In the genomic region with DNA sequence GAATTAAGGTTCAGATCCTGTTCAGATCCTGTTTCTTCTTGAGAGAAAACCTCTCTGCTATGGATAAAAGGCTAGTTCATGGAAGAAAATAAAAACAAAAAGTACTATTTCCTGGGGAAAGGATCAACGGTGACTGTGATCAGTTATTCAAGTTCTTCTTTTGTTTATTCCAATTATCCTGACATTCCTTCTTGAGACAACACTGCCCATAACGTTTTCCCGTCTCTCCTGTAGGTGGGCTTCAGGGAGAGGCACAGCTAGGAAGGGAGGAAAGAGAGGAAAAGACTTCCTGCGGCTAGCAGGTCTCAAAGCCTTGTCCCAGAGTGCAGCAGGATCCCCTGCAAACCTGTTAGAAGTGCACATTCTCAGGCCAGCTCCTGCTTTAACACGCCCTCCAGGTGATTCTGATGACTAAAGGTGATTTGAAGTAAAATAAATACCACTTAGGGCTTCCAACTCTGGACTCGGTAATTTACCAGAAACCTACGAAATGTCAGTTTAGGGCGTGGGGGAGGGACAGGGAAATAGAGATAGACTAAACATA, we compare ENCODE assay signal across 18 cellular contexts. TPM values are rescaled to one million over a fixed set of nuclear protein-coding genes. Genes with fewer than 3 reads are reported as not detected.
A peak's percentile ranks its signal among the peaks of the same experiment; 100 is the strongest.
DNase-seq lines count a peak whose midpoint lies in the region; ATAC-seq and TF ChIP-seq lines count a peak whose summit lies in the region.
"Had no signal": no experiment of that assay in that cellular context is flagged by ENCODE, and none has a peak within 500 bp of the region (broad histone marks: within the 10 kb centered on the region; RNA-seq: fewer than 3 reads in every experiment).

No MANE protein-coding gene starts in this region.

- BruUV-seq in Calu3 (replicated peaks; lab: Mats Ljungman, UMichigan), result TSS peak; percentile 49

- intact Hi-C loops in Calu3 (cut with micrococcal nuclease; ENCODE audit: unreplicated experiment) (loop anchor here (1.0 kb wide), 1 partner anchor 52 kb away; no protein-coding TSS in a partner anchor), ovary (cut with DNase I) (no loop called here)

- TF ChIP-seq CTCF in Calu3 (IDR thresholded peaks at IDR 0.05; ENCODE audit: unreplicated experiment) (no peak), Peyer's patch (IDR thresholded peaks at IDR 0.05) (no peak), ovary (IDR thresholded peaks at IDR 0.05) (no peak)

- H3K27me3 ChIP-seq in Peyer's patch (no peaks in the 10 kb centered on the region), esophagus (ENCODE audit: control insufficient read depth in 1 of 2, insufficient read depth in 2 of 2, low read length in 2 of 2) (no peaks in the 10 kb centered on the region), ovary (no peaks in the 10 kb centered on the region)
- H3K27me3 ChIP-seq: BLaER1 had no signal

- H3K4me1 Mint-ChIP-seq in Calu3 (ENCODE audit: low read depth, unreplicated experiment), result peaks cover 30% of the 10 kb centered on the region

- H3K9me3 ChIP-seq in Peyer's patch (no peaks in the 10 kb centered on the region), esophagus (ENCODE audit: control insufficient read depth in 2 of 2, insufficient read depth in 1 of 2, low read depth in 1 of 2, low read length in 1 of 2) (no peaks in the 10 kb centered on the region), ovary (no peaks in the 10 kb centered on the region)
- H3K9me3 ChIP-seq: lower lobe of right lung had no signal

- peak overlapping the region; percentile 98 for H3K27ac Mint-ChIP-seq in Calu3 (ENCODE audit: unreplicated experiment)
- H3K27ac Mint-ChIP-seq: H9 had no signal

- H3K36me3 Mint-ChIP-seq in Calu3 (ENCODE audit: insufficient read depth, unreplicated experiment), result peaks cover 16% of the 10 kb centered on the region
- H3K36me3 Mint-ChIP-seq: stimulated activated naive B cell treated with anti-CD40 and anti-IgM and Interleukin-4, amounts not matched to agents 10 μg/mL and 1 μg/mL and 100 μg/mL, for 72 hours had no signal

- TF ChIP-seq POLR2A in Peyer's patch (IDR thresholded peaks at IDR 0.05) (no peak), ovary (IDR thresholded peaks at IDR 0.05) (no peak)

- H3K36me3 ChIP-seq in Peyer's patch (no peaks in the 10 kb centered on the region), esophagus (ENCODE audit: control insufficient read depth in 2 of 2, insufficient read depth in 2 of 2, low read length in 1 of 2) (no peaks in the 10 kb centered on the region), ovary (no peaks in the 10 kb centered on the region)
- H3K36me3 ChIP-seq: BLaER1, lower lobe of right lung had no signal

- TF ChIP-seq EP300 in ovary (IDR thresholded peaks at IDR 0.05), result no peak

- H3K9me3 Mint-ChIP-seq in Calu3 (ENCODE audit: low read depth, unreplicated experiment), result no peaks in the 10 kb centered on the region
- H3K9me3 Mint-ChIP-seq: stimulated activated naive B cell treated with anti-CD40 and anti-IgM and Interleukin-4, amounts not matched to agents 10 μg/mL and 1 μg/mL and 100 μg/mL, for 72 hours had no signal

- no peak for ATAC-seq in HG03097 (IDR thresholded peaks at IDR 0.05; ENCODE audit: low FRiP score, unreplicated experiment)
- ATAC-seq: stimulated activated naive B cell treated with anti-CD40 and anti-IgM and Interleukin-4, amounts not matched to agents 10 μg/mL and 1 μg/mL and 100 μg/mL, for 72 hours had no signal

- H3K4me1 ChIP-seq in Peyer's patch (peaks cover 0 to 19% (median 6%) of the 10 kb centered on the region in 4 donors), esophagus (ENCODE audit: control insufficient read depth in 2 of 2, insufficient read depth in 2 of 2, low read length in 1 of 2) (peaks cover 0 to 14% of the 10 kb centered on the region in 2 donors), ovary (ENCODE audit: insufficient read depth) (peaks cover 10% of the 10 kb centered on the region)
- H3K4me1 ChIP-seq: BLaER1 had no signal

- WGBS in esophagus, 2 donors, result 42 to 45% methylated on average over 8 of the region's 8 CpGs
- 27 to 44% (median 29%) methylated on average over 8 of the region's 8 CpGs for WGBS in ovary, 3 donors

- H3K4me3 Mint-ChIP-seq in Calu3 (ENCODE audit: low read depth, unreplicated experiment), result peak overlapping the region; percentile 60
- H3K4me3 Mint-ChIP-seq: H9; stimulated activated naive B cell treated with anti-CD40 and anti-IgM and Interleukin-4, amounts not matched to agents 10 μg/mL and 1 μg/mL and 100 μg/mL, for 72 hours had no signal

- H3K4me3 ChIP-seq in Peyer's patch, result no peak overlapping the region
- H3K4me3 ChIP-seq in esophagus (ENCODE audit: low read depth in 1 of 2, low read length in 2 of 2), result no peak overlapping the region
- H3K4me3 ChIP-seq in ovary, result no peak overlapping the region
- H3K4me3 ChIP-seq: BLaER1, lower lobe of right lung had no signal

- H3K27ac ChIP-seq in Peyer's patch, result peak overlapping the region in 3 of 4 donors; percentile 73 to 91 (median 84)
- peak overlapping the region; percentile 73 to 87 for H3K27ac ChIP-seq in esophagus (ENCODE audit: low read depth in 2 of 2, low read length in 1 of 2)
- H3K27ac ChIP-seq in ovary, result peak overlapping the region; percentile 33 to 62
- H3K27ac ChIP-seq: BLaER1, lower lobe of right lung had no signal

- DNase-seq in Calu3 (no peak), Peyer's patch (no peak), ovary (peak in 1 of 5 donors; percentile 17), Kasumi-1 (lab: John Stamatoyannopoulos, UW) (no peak), SHP77 treated with DMSO at 0.1 percent for 48 hours (lab: John Stamatoyannopoulos, UW) (no peak), globus pallidus (ENCODE audit: low spot score) (no peak)
- DNase-seq: activated CD4-positive, CD25-positive, alpha-beta regulatory T cell; glutamatergic neuron; lower lobe of right lung; NCI-H1092 treated with DMSO at 0.1 percent for 48 hours; NCI-H526; posterior cingulate gyrus; stimulated activated CD4-positive, alpha-beta T cell treated with anti-CD3 and anti-CD28 coated beads, Interleukin-4, amount 100 ng/mL, for 1 hour; stimulated activated naive B cell treated with anti-CD40 and anti-IgM and Interleukin-4, amounts not matched to agents 10 μg/mL and 1 μg/mL and 100 μg/mL, for 72 hours had no signal

- CTCF ChIA-PET in Calu3 (lab: Charles Lee), result interaction anchor here (1.3 to 1.6 kb wide), 3 partner anchors 15 to 53 kb away, joined by 5 to 14 read pairs (median 5); no protein-coding TSS in a partner anchor

- H3K27me3 Mint-ChIP-seq in Calu3 (ENCODE audit: unreplicated experiment), result no peaks in the 10 kb centered on the region

RNA-seq across cellular contexts. Expression of a gene that starts 4.5 kb away (rescaled TPM):
- total RNA-seq in Calu3 (2022) (51.9 and 67.4 TPM in 2 replicates), Peyer's patch (10 to 100 TPM; 41.8 to 75.9 (median 65.3) TPM), ovary (1,000 to 10,000 TPM in 1 of 7 donors, 100 to 1,000 TPM in 6; 300 to 1,049 (median 495) TPM)
- polyA plus RNA-seq in esophagus (10 to 100 TPM; 17.6 to 55.5 TPM), ovary (100 to 1,000 TPM; 320 to 628 TPM)
